Comparison of ENCODE assay signal across 13 cellular contexts in the genomic region with DNA sequence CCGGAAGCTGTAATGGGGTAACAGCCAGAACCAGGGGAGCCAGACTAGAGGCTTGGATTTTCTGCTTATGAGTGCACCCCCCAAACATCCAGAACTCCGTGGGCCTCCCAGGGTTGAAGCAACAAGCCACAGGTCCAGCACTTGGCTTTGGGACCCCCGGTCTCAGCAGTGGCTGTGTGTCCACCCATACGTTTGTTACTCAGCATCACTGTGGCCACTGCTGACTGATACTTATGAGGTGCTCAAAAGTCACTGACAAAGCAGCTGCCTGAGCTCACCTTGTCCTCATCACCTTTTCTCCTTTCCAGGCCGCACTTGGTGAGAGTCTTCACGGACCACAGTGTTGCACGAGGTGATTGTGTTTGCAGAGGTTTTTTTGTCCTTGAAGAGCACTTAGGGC.
DNase-seq lines count a peak whose midpoint lies in the region; TF ChIP-seq lines count a peak whose summit lies in the region.
"Had no signal": no experiment of that assay in that cellular context is flagged by ENCODE, and none has a peak within 500 bp of the region (broad histone marks: within the 10 kb centered on the region; RNA-seq: fewer than 3 reads in every experiment).

No MANE protein-coding gene starts in this region.

- 96% methylated on average over 7 of the region's 7 CpGs for WGBS in endodermal cell (ENCODE audit: insufficient coverage in 1 of 2, insufficient read length in 1 of 2), 2 experiments

- H3K27ac Mint-ChIP-seq in type B pancreatic cell (peak overlapping the region; percentile 94), endodermal cell (no peak overlapping the region)

- H3K4me2 ChIP-seq in BLaER1 treated with 17β-estradiol and CSF1 and Interleukin-3, amounts not matched to agents 10 nM and 100 nM = peak overlapping the region in 8 of 11 experiments; percentile 67 to 87 (median 76); a peak in 16 of 22 replicates
- H3K4me2 ChIP-seq: A549 had no signal

- DNase-seq in DMS79 treated with DMSO at 0.1 percent for 48 hours (lab: John Stamatoyannopoulos, UW) (peak; percentile 21), type B pancreatic cell (ENCODE audit: extremely low spot score, unreplicated experiment) (no peak), endodermal cell (no peak), cerebellar nuclear complex (lab: John Stamatoyannopoulos, UW) (no peak), hippocampal formation (lab: John Stamatoyannopoulos, UW) (no peak)
- DNase-seq: BE2C; Caco-2; CD8-positive, alpha-beta memory T cell; GM23248; H7 had no signal

- H3K36me3 Mint-ChIP-seq in type B pancreatic cell (peaks cover 23% of the 10 kb centered on the region), endodermal cell (ENCODE audit: low read depth) (peaks cover 9% of the 10 kb centered on the region)
- H3K36me3 Mint-ChIP-seq: CD8-positive, alpha-beta memory T cell had no signal

- no peak overlapping the region; a peak in 1 of 20 replicates for H3K4me3 ChIP-seq in BLaER1 treated with 17β-estradiol and CSF1 and Interleukin-3, amounts not matched to agents 10 nM and 100 nM
- no peak overlapping the region for H3K4me3 ChIP-seq in iPS-20b (ENCODE audit: low read length)
- H3K4me3 ChIP-seq in endodermal cell (ENCODE audit: low read length) = no peak overlapping the region
- H3K4me3 ChIP-seq: A549, GM23248 had no signal

- H3K9me3 ChIP-seq in BLaER1 treated with 17β-estradiol and CSF1 and Interleukin-3, amounts not matched to agents 10 nM and 100 nM (replicated peaks in 1 of 11) = peaks cover 0 to 33% (median 18%) of the 10 kb centered on the region in 11 experiments; a peak in 17 of 22 replicates
- peaks cover 10% of the 10 kb centered on the region for H3K9me3 ChIP-seq in iPS-20b (ENCODE audit: insufficient read depth, low read depth, low read length)
- H3K9me3 ChIP-seq in endodermal cell (ENCODE audit: control insufficient read depth, low read length) = peaks cover 14% of the 10 kb centered on the region
- H3K9me3 ChIP-seq: A549, BE2C, Caco-2 had no signal

- H3K27me3 ChIP-seq in BLaER1 treated with 17β-estradiol and CSF1 and Interleukin-3, amounts not matched to agents 10 nM and 100 nM = no peaks in the 10 kb centered on the region
- H3K27me3 ChIP-seq in iPS-20b (ENCODE audit: insufficient read depth, low read length) (no peaks in the 10 kb centered on the region; the same call in 1 of the 2 replicates), endodermal cell (ENCODE audit: control insufficient read depth, insufficient read depth, low read length, poor library complexity, severe bottlenecking) (no peaks in the 10 kb centered on the region)
- H3K27me3 ChIP-seq: BE2C had no signal

- H3K27me3 Mint-ChIP-seq in type B pancreatic cell = no peaks in the 10 kb centered on the region
- peaks cover 12% of the 10 kb centered on the region for H3K27me3 Mint-ChIP-seq in endodermal cell (ENCODE audit: insufficient read depth)

- peak overlapping the region in 2 of 11 experiments; percentile 20 to 58; a peak in 4 of 22 replicates for H3K9ac ChIP-seq in BLaER1 treated with 17β-estradiol and CSF1 and Interleukin-3, amounts not matched to agents 10 nM and 100 nM
- H3K9ac ChIP-seq in iPS-20b (ENCODE audit: low read depth, low read length) (peak overlapping the region; percentile 34; the same call in 1 of the 2 replicates), endodermal cell (ENCODE audit: extremely low read depth, low read length, poor library complexity, severe bottlenecking) (no peak overlapping the region)
- H3K9ac ChIP-seq: GM23248 had no signal

- H3K4me3 Mint-ChIP-seq in type B pancreatic cell (no peak overlapping the region), endodermal cell (no peak overlapping the region)
- H3K4me3 Mint-ChIP-seq: CD8-positive, alpha-beta memory T cell had no signal

- TF ChIP-seq CTCF in type B pancreatic cell (conservative IDR thresholded peaks at IDR 0.05) = no peak
- no peak for TF ChIP-seq CTCF in endodermal cell (conservative IDR thresholded peaks at IDR 0.05)

- no peaks in the 10 kb centered on the region; a peak in 1 of 22 replicates for H3K36me3 ChIP-seq in BLaER1 treated with 17β-estradiol and CSF1 and Interleukin-3, amounts not matched to agents 10 nM and 100 nM
- H3K36me3 ChIP-seq in iPS-20b (ENCODE audit: insufficient read depth, low read depth, low read length) (no peaks in the 10 kb centered on the region), endodermal cell (ENCODE audit: control insufficient read depth, insufficient read depth, low read length) (no peaks in the 10 kb centered on the region)
- H3K36me3 ChIP-seq: BE2C had no signal

- no peaks in the 10 kb centered on the region for H4K20me1 ChIP-seq in BLaER1 treated with 17β-estradiol and CSF1 and Interleukin-3, amounts not matched to agents 10 nM and 100 nM

- H3K4me1 Mint-ChIP-seq in type B pancreatic cell (ENCODE audit: unreplicated experiment) (peaks cover 57% of the 10 kb centered on the region), endodermal cell (peaks cover 3% of the 10 kb centered on the region)
- H3K4me1 Mint-ChIP-seq: CD8-positive, alpha-beta memory T cell had no signal

- peaks cover 14 to 45% (median 41%) of the 10 kb centered on the region in 10 experiments for H3K4me1 ChIP-seq in BLaER1 treated with 17β-estradiol and CSF1 and Interleukin-3, amounts not matched to agents 10 nM and 100 nM
- H3K4me1 ChIP-seq in iPS-20b (ENCODE audit: insufficient read depth, low read length) (peaks cover 15% of the 10 kb centered on the region; the same call in 1 of the 2 replicates), endodermal cell (ENCODE audit: control insufficient read depth, insufficient read depth, low read length) (no peaks in the 10 kb centered on the region)
- H3K4me1 ChIP-seq: A549 had no signal

- peak overlapping the region in 6 of 11 experiments; percentile 64 to 82 (median 76); a peak in 12 of 22 replicates for H3K27ac ChIP-seq in BLaER1 treated with 17β-estradiol and CSF1 and Interleukin-3, amounts not matched to agents 10 nM and 100 nM
- H3K27ac ChIP-seq in iPS-20b (ENCODE audit: low read length) (no peak overlapping the region), endodermal cell (ENCODE audit: low read depth, low read length) (no peak overlapping the region)
- H3K27ac ChIP-seq: A549, GM23248 had no signal

- peaks cover 20% of the 10 kb centered on the region for H3K9me3 Mint-ChIP-seq in type B pancreatic cell
- peaks cover 56% of the 10 kb centered on the region for H3K9me3 Mint-ChIP-seq in endodermal cell

Comparison
In these comparisons a context has a peak if more than half of its experiments do, and no peak if none do; other contexts are left out.
1. H3K27ac ChIP-seq: peak in BLaER1 treated with 17β-estradiol and CSF1 and Interleukin-3, amounts not matched to agents 10 nM and 100 nM (6 of 11); none in iPS-20b (single experiment) and endodermal cell (single experiment).